Comparison of ENCODE assay signal across 17 cellular contexts in the genomic region with DNA sequence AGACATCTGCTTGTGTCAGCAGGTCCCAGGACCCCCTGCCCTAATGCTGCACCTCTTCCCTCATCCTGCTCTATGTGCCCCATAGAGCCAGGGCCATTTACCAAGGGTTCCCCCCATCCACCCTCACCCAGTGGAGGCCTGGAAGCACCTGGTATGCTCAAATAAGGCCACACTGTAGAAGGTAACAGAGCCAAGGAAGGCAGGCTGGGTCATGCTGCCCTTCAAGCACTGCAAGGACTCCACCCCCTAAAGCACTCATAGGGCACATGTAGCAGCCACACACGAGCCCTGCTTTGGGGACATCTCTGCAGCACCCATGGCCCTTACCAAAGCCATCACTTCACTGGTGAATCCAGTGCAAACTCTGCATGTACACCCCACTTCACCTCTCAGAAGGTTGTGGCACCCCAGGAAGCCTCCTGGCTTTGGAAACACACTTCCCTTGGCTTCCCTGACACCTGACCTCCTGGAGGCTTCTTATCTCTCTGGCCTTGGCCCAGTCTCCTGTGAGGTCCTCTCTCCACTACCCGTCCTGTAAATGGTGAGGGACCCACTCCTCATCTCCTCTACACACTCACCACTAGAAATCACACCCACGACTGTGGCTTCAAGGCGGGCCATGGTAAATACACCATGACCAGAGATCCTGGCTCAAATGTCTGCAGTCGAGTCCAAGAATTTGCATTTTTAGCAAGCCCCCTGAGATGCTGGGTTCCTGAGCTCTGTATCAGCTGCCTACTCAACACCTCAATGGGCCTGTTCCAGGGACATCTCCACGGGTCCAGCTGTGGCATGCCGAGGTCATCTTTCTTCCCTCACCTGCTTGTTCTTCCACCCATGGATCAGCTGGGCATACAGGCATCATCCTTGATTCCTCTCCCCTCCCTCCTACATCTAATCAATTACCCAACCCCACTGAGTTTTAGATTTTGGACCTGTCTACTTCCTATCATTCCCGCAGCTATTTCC.
DNase-seq lines count a peak whose midpoint lies in the region; ATAC-seq and TF ChIP-seq lines count a peak whose summit lies in the region.
"Had no signal": no experiment of that assay in that cellular context is flagged by ENCODE, and none has a peak within 500 bp of the region (broad histone marks: within the 10 kb centered on the region; RNA-seq: fewer than 3 reads in every experiment).

No MANE protein-coding gene starts in this region.

- CTCF ChIA-PET in CD8-positive, alpha-beta memory T cell (lab: Charles Lee) = interaction anchor here (1.0 kb wide), 1 partner anchor 25 kb away, joined by 3 read pairs; no protein-coding TSS in a partner anchor
- CTCF ChIA-PET in PC-9 (lab: Charles Lee) = no interaction called here

- peaks cover 14% of the 10 kb centered on the region for H3F3A ChIP-seq in PC-9 (ENCODE audit: insufficient read depth, low read depth)

- DNase-seq in CD8-positive, alpha-beta memory T cell = no peak
- DNase-seq in left lobe of liver (ENCODE audit: low spot score) = no peak
- no peak for DNase-seq in stimulated activated effector memory CD8-positive, alpha-beta T cell treated with anti-CD3 and anti-CD28 coated beads, Interleukin-12 subunit alpha, Interleukin-12 subunit beta, amount 100 ng/mL, for 72 hours (ENCODE audit: low spot score in 2 of 2)
- DNase-seq in GOT3 (lab: John Stamatoyannopoulos, UW) = no peak
- DNase-seq in PC-9 = no peak
- DNase-seq: activated CD4-positive, alpha-beta T cell treated with anti-CD3 and anti-CD28 coated beads, Interleukin-2, amount 50 U/mL, for 1 hour; activated naive CD4-positive, alpha-beta T cell treated with anti-CD3 and anti-CD28 coated beads, Interleukin-2, amount 10 ng/mL, durations not matched to agents 7 days and 5 days; colonic mucosa; foreskin melanocyte; NCI-H1105; NCI-H2107; NCI-H526; SHP77 treated with DMSO at 0.1 percent for 48 hours; thyroid gland had no signal

- no peaks in the 10 kb centered on the region for H3K9me2 ChIP-seq in PC-9 (ENCODE audit: insufficient read depth)

- POLR2A ChIA-PET in CD8-positive, alpha-beta memory T cell (lab: Charles Lee) = interaction anchor here (0.6 kb wide), 1 partner anchor 114 kb away, joined by 3 read pairs; no protein-coding TSS in a partner anchor
- POLR2A ChIA-PET in PC-9 (lab: Charles Lee; ENCODE audit: unreplicated experiment) = no interaction called here

- peaks cover 48 to 92% (median 87%) of the 10 kb centered on the region in 3 donors for H3K4me1 Mint-ChIP-seq in CD8-positive, alpha-beta memory T cell
- peaks cover 55% of the 10 kb centered on the region for H3K4me1 Mint-ChIP-seq in activated T-helper 17 cell treated with anti-CD3 and anti-CD28 coated beads, Interleukin-2, amount 50 U/mL, for 72 hours
- peaks cover 45% of the 10 kb centered on the region for H3K4me1 Mint-ChIP-seq in stimulated activated effector memory CD8-positive, alpha-beta T cell treated with anti-CD3 and anti-CD28 coated beads, Interleukin-12 subunit alpha, Interleukin-12 subunit beta, amount 100 ng/mL, for 72 hours

- H3K9me3 Mint-ChIP-seq in CD8-positive, alpha-beta memory T cell = no peaks in the 10 kb centered on the region
- no peaks in the 10 kb centered on the region for H3K9me3 Mint-ChIP-seq in activated T-helper 17 cell treated with anti-CD3 and anti-CD28 coated beads, Interleukin-2, amount 50 U/mL, for 72 hours
- no peaks in the 10 kb centered on the region for H3K9me3 Mint-ChIP-seq in stimulated activated effector memory CD8-positive, alpha-beta T cell treated with anti-CD3 and anti-CD28 coated beads, Interleukin-12 subunit alpha, Interleukin-12 subunit beta, amount 100 ng/mL, for 72 hours
- H3K9me3 Mint-ChIP-seq: activated naive CD4-positive, alpha-beta T cell treated with anti-CD3 and anti-CD28 coated beads, Interleukin-2, amount 10 ng/mL, durations not matched to agents 7 days and 5 days had no signal

- peaks cover under 1 to 4% (median 4%) of the 10 kb centered on the region in 3 donors for H3K36me3 Mint-ChIP-seq in CD8-positive, alpha-beta memory T cell
- no peaks in the 10 kb centered on the region for H3K36me3 Mint-ChIP-seq in activated T-helper 17 cell treated with anti-CD3 and anti-CD28 coated beads, Interleukin-2, amount 50 U/mL, for 72 hours (ENCODE audit: low read depth)
- no peaks in the 10 kb centered on the region for H3K36me3 Mint-ChIP-seq in stimulated activated effector memory CD8-positive, alpha-beta T cell treated with anti-CD3 and anti-CD28 coated beads, Interleukin-12 subunit alpha, Interleukin-12 subunit beta, amount 100 ng/mL, for 72 hours

- no peak overlapping the region for H2AFZ ChIP-seq in PC-9

- H3K4me2 ChIP-seq in PC-9 = no peak overlapping the region

- no peaks in the 10 kb centered on the region for H3K27me3 ChIP-seq in CD8-positive, alpha-beta memory T cell (ENCODE audit: insufficient read depth, low read length, poor library complexity, severe bottlenecking)
- no peaks in the 10 kb centered on the region for H3K27me3 ChIP-seq in PC-9 (ENCODE audit: insufficient read depth, low read depth)
- H3K27me3 ChIP-seq: colonic mucosa, thyroid gland had no signal

- peaks cover 0 to 1% of the 10 kb centered on the region in 2 donors for H3K27me3 Mint-ChIP-seq in CD8-positive, alpha-beta memory T cell
- no peaks in the 10 kb centered on the region for H3K27me3 Mint-ChIP-seq in activated T-helper 17 cell treated with anti-CD3 and anti-CD28 coated beads, Interleukin-2, amount 50 U/mL, for 72 hours
- H3K27me3 Mint-ChIP-seq: activated naive CD4-positive, alpha-beta T cell treated with anti-CD3 and anti-CD28 coated beads, Interleukin-2, amount 10 ng/mL, durations not matched to agents 7 days and 5 days had no signal

- H3K27ac Mint-ChIP-seq in CD8-positive, alpha-beta memory T cell = peak overlapping the region in 7 of 8 donors; percentile 12 to 85 (median 38)
- H3K27ac Mint-ChIP-seq in activated T-helper 17 cell treated with anti-CD3 and anti-CD28 coated beads, Interleukin-2, amount 50 U/mL, for 72 hours = no peak overlapping the region
- no peak overlapping the region for H3K27ac Mint-ChIP-seq in stimulated activated effector memory CD8-positive, alpha-beta T cell treated with anti-CD3 and anti-CD28 coated beads, Interleukin-12 subunit alpha, Interleukin-12 subunit beta, amount 100 ng/mL, for 72 hours
- H3K27ac Mint-ChIP-seq: activated naive CD4-positive, alpha-beta T cell treated with anti-CD3 and anti-CD28 coated beads, Interleukin-2, amount 10 ng/mL, durations not matched to agents 7 days and 5 days had no signal

- H3K79me2 ChIP-seq in PC-9 (ENCODE audit: low read depth) = peaks cover 85% of the 10 kb centered on the region

- H4K20me1 ChIP-seq in PC-9 (ENCODE audit: insufficient read depth) = no peaks in the 10 kb centered on the region

- H3K4me3 ChIP-seq in CD8-positive, alpha-beta memory T cell (ENCODE audit: low read length) = no peak overlapping the region
- no peak overlapping the region for H3K4me3 ChIP-seq in PC-9
- H3K4me3 ChIP-seq: colonic mucosa, thyroid gland had no signal

- BruUV-seq in PC-9 (replicated peaks; lab: Mats Ljungman, UMichigan) = no TSS peak

- intact Hi-C loops in PC-9 (cut with micrococcal nuclease; ENCODE audit: unreplicated experiment) = no loop called here

- H3K27ac ChIP-seq in CD8-positive, alpha-beta memory T cell (ENCODE audit: low read depth, low read length) = no peak overlapping the region
- no peak overlapping the region for H3K27ac ChIP-seq in PC-9
- H3K27ac ChIP-seq: colonic mucosa, neutrophil, thyroid gland had no signal

- peaks cover 48% of the 10 kb centered on the region for H3K4me1 ChIP-seq in CD8-positive, alpha-beta memory T cell (ENCODE audit: insufficient read depth, low read length)
- H3K4me1 ChIP-seq in PC-9 (replicated peaks; ENCODE audit: insufficient read depth) = peaks cover 40% of the 10 kb centered on the region
- H3K4me1 ChIP-seq: colonic mucosa had no signal

- no peak for TF ChIP-seq CTCF in PC-9 (conservative IDR thresholded peaks at IDR 0.05)

- no peak overlapping the region for H3K4me3 Mint-ChIP-seq in CD8-positive, alpha-beta memory T cell
- no peak overlapping the region for H3K4me3 Mint-ChIP-seq in activated T-helper 17 cell treated with anti-CD3 and anti-CD28 coated beads, Interleukin-2, amount 50 U/mL, for 72 hours
- H3K4me3 Mint-ChIP-seq in stimulated activated effector memory CD8-positive, alpha-beta T cell treated with anti-CD3 and anti-CD28 coated beads, Interleukin-12 subunit alpha, Interleukin-12 subunit beta, amount 100 ng/mL, for 72 hours = no peak overlapping the region
- H3K4me3 Mint-ChIP-seq: activated naive CD4-positive, alpha-beta T cell treated with anti-CD3 and anti-CD28 coated beads, Interleukin-2, amount 10 ng/mL, durations not matched to agents 7 days and 5 days had no signal

- no peaks in the 10 kb centered on the region for H3K9me3 ChIP-seq in CD8-positive, alpha-beta memory T cell (ENCODE audit: low read length)
- peaks cover 2% of the 10 kb centered on the region; the same call in 1 of the 2 replicates for H3K9me3 ChIP-seq in PC-9 (ENCODE audit: insufficient read depth, low read depth)
- H3K9me3 ChIP-seq: colonic mucosa, neutrophil, thyroid gland had no signal

- ATAC-seq in activated T-helper 17 cell treated with anti-CD3 and anti-CD28 coated beads, Interleukin-2, amount 50 U/mL, for 72 hours (replicated peaks) = peak; percentile 8
- ATAC-seq in left lobe of liver (peak; percentile 42), GM21737 (IDR thresholded peaks at IDR 0.05; ENCODE audit: unreplicated experiment) (no peak)
- peak; percentile 31 for ATAC-seq in stimulated activated effector memory CD8-positive, alpha-beta T cell treated with anti-CD3 and anti-CD28 coated beads, Interleukin-12 subunit alpha, Interleukin-12 subunit beta, amount 100 ng/mL, for 72 hours

- H3K36me3 ChIP-seq in CD8-positive, alpha-beta memory T cell (ENCODE audit: insufficient read depth, low read length) = no peaks in the 10 kb centered on the region
- peaks cover 5% of the 10 kb centered on the region; the same call in 1 of the 2 replicates for H3K36me3 ChIP-seq in PC-9 (ENCODE audit: low read depth)
- H3K36me3 ChIP-seq: colonic mucosa, neutrophil, thyroid gland had no signal

Comparison
In these comparisons a context has a peak if more than half of its experiments do, and no peak if none do; other contexts are left out.
1. H3K27ac Mint-ChIP-seq: peak in CD8-positive, alpha-beta memory T cell (7 of 8); none in activated T-helper 17 cell treated with anti-CD3 and anti-CD28 coated beads, Interleukin-2, amount 50 U/mL, for 72 hours (single experiment) and stimulated activated effector memory CD8-positive, alpha-beta T cell treated with anti-CD3 and anti-CD28 coated beads, Interleukin-12 subunit alpha, Interleukin-12 subunit beta, amount 100 ng/mL, for 72 hours (single experiment).